Comparison of ENCODE assay signal across 1 cellular context in the genomic region with DNA sequence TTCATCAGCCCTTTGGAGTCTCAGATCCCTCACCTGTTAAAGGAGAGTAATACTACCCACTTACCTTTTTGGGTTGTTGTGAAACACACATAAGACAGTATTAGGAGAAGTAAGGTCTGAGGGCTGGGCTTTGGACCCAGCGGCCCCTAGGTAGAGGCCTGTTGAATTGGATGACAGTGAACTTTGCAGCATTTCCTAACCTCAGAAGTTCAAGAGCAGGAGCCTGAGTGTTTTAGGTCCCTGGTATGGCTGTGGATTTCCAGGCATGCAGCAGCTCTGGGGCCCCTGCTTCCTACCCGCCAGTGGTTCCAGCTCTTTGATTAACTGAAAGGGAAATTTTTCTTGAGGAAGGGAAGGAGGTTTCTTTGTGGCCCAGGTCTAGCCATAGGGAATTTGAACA.
TF ChIP-seq lines count a peak whose summit lies in the region.

No MANE protein-coding gene starts in this region.

TF ChIP-seq in HepG2, 621 proteins besides CTCF, POLR2A, EP300 and RAD21 (continued from another document and continues in another):
- TF ChIP-seq ZNF318 (CRISPR knock-in tag; IDR thresholded peaks at IDR 0.05) (no peak), ZNF780A (CRISPR knock-in tag; IDR thresholded peaks at IDR 0.05) (no peak), ZNF75D (CRISPR knock-in tag; IDR thresholded peaks at IDR 0.05; ENCODE audit: borderline replicate concordance) (no peak), THRA (CRISPR knock-in tag; IDR thresholded peaks at IDR 0.05; ENCODE audit: borderline replicate concordance) (peak; percentile 69; the same call in 1 of the 2 replicates), ZBTB3 (CRISPR knock-in tag; IDR thresholded peaks at IDR 0.05; ENCODE audit: borderline replicate concordance, low read depth) (no peak), ZNF282 (IDR thresholded peaks at IDR 0.05; ENCODE audit: partially characterized antibody) (no peak), HCFC1 (IDR thresholded peaks at IDR 0.05; ENCODE audit: low read depth, low read length) (no peak), NFE2L2 (IDR thresholded peaks at IDR 0.05; ENCODE audit: low read length) (no peak), ZSCAN12 (CRISPR knock-in tag; IDR thresholded peaks at IDR 0.05) (no peak), ZNF20 (CRISPR knock-in tag; IDR thresholded peaks at IDR 0.05) (no peak), ZNF512B (CRISPR knock-in tag; IDR thresholded peaks at IDR 0.05; ENCODE audit: borderline replicate concordance) (no peak), PRPF4 (IDR thresholded peaks at IDR 0.05; ENCODE audit: low read depth, low read length, poor library complexity, severe bottlenecking) (no peak), ZNF878 (CRISPR knock-in tag; IDR thresholded peaks at IDR 0.05) (no peak), MTF1 (CRISPR knock-in tag; IDR thresholded peaks at IDR 0.05) (no peak), MEIS1 (CRISPR knock-in tag; IDR thresholded peaks at IDR 0.05; ENCODE audit: borderline replicate concordance) (no peak), ASH2L (IDR thresholded peaks at IDR 0.05; ENCODE audit: insufficient read length, low read depth, low read length) (no peak), PLSCR1 (CRISPR knock-in tag; IDR thresholded peaks at IDR 0.05; ENCODE audit: borderline replicate concordance) (no peak), NFRKB (IDR thresholded peaks at IDR 0.05) (no peak), BHLHE40 (IDR thresholded peaks at IDR 0.05; ENCODE audit: low read length) (no peak), KAT2B (IDR thresholded peaks at IDR 0.05; ENCODE audit: borderline replicate concordance, low read depth, low read length) (no peak), ATRX (CRISPR knock-in tag; IDR thresholded peaks at IDR 0.05; ENCODE audit: borderline replicate concordance) (no peak), HINFP (CRISPR knock-in tag; IDR thresholded peaks at IDR 0.05; ENCODE audit: low read depth) (no peak), KDM6A (CRISPR knock-in tag; IDR thresholded peaks at IDR 0.05; ENCODE audit: low read depth) (no peak), PBX3 (CRISPR knock-in tag; IDR thresholded peaks at IDR 0.05; ENCODE audit: borderline replicate concordance) (no peak), FOXA3 (CRISPR knock-in tag; IDR thresholded peaks at IDR 0.05) (peak; percentile 35; the same call in 1 of the 2 replicates), ZNF264 (CRISPR knock-in tag; IDR thresholded peaks at IDR 0.05) (no peak), RNF2 (conservative IDR thresholded peaks at IDR 0.05; ENCODE audit: low read depth) (no peak)
- TF ChIP-seq, protein P1, sequence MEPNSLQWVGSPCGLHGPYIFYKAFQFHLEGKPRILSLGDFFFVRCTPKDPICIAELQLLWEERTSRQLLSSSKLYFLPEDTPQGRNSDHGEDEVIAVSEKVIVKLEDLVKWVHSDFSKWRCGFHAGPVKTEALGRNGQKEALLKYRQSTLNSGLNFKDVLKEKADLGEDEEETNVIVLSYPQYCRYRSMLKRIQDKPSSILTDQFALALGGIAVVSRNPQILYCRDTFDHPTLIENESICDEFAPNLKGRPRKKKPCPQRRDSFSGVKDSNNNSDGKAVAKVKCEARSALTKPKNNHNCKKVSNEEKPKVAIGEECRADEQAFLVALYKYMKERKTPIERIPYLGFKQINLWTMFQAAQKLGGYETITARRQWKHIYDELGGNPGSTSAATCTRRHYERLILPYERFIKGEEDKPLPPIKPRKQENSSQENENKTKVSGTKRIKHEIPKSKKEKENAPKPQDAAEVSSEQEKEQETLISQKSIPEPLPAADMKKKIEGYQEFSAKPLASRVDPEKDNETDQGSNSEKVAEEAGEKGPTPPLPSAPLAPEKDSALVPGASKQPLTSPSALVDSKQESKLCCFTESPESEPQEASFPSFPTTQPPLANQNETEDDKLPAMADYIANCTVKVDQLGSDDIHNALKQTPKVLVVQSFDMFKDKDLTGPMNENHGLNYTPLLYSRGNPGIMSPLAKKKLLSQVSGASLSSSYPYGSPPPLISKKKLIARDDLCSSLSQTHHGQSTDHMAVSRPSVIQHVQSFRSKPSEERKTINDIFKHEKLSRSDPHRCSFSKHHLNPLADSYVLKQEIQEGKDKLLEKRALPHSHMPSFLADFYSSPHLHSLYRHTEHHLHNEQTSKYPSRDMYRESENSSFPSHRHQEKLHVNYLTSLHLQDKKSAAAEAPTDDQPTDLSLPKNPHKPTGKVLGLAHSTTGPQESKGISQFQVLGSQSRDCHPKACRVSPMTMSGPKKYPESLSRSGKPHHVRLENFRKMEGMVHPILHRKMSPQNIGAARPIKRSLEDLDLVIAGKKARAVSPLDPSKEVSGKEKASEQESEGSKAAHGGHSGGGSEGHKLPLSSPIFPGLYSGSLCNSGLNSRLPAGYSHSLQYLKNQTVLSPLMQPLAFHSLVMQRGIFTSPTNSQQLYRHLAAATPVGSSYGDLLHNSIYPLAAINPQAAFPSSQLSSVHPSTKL (CRISPR knock-in tag; IDR thresholded peaks at IDR 0.05), result peak; percentile 90
- TF ChIP-seq, protein P2, sequence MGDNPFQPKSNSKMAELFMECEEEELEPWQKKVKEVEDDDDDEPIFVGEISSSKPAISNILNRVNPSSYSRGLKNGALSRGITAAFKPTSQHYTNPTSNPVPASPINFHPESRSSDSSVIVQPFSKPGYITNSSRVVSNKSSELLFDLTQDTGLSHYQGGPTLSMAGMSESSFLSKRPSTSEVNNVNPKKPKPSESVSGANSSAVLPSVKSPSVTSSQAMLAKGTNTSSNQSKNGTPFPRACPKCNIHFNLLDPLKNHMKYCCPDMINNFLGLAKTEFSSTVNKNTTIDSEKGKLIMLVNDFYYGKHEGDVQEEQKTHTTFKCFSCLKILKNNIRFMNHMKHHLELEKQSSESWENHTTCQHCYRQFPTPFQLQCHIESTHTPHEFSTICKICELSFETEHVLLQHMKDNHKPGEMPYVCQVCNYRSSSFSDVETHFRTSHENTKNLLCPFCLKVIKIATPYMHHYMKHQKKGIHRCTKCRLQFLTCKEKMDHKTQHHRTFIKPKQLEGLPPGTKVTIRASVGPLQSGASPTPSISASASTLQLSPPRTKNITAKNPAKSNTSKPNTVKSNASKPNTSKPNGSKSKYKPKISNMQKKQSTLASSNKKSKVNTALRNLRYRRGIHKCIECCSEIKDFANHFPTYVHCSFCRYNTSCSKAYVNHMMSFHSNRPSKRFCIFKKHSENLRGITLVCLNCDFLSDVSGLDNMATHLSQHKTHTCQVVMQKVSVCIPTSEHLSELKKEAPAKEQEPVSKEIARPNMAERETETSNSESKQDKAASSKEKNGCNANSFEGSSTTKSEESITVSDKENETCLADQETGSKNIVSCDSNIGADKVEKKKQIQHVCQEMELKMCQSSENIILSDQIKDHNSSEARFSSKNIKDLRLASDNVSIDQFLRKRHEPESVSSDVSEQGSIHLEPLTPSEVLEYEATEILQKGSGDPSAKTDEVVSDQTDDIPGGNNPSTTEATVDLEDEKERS (CRISPR knock-in tag; IDR thresholded peaks at IDR 0.05), result no peak
